In genomic region chr18:12306752-12307151, GRCh38 we compare ENCODE assay signal across 9 cellular contexts. TPM values are rescaled to one million over a fixed set of nuclear protein-coding genes. Genes with fewer than 3 reads are reported as not detected.
DNase-seq lines count a peak whose midpoint lies in the region; ATAC-seq and TF ChIP-seq lines count a peak whose summit lies in the region.
"Had no signal": no experiment of that assay in that cellular context is flagged by ENCODE, and none has a peak within 500 bp of the region (broad histone marks: within the 10 kb centered on the region; RNA-seq: fewer than 3 reads in every experiment).

No MANE protein-coding gene starts in this region.

- peaks cover 15% of the 10 kb centered on the region for H3K36me3 Mint-ChIP-seq in chondrocyte (ENCODE audit: low read depth)

- no peaks in the 10 kb centered on the region for H3K9me3 ChIP-seq in cardiac muscle cell (ENCODE audit: low read depth)
- H3K9me3 ChIP-seq in mononuclear cell (ENCODE audit: low read depth, low read length), result peaks cover under 1% of the 10 kb centered on the region
- no peaks in the 10 kb centered on the region for H3K9me3 ChIP-seq in transverse colon

- DNase-seq in cardiac muscle cell (ENCODE audit: low read depth in 1 of 2, low spot score in 1 of 2), result no peak
- DNase-seq in left ventricle myocardium superior, result no peak
- no peak for DNase-seq in chondrocyte (ENCODE audit: low spot score)
- no peak for DNase-seq in transverse colon
- no peak for DNase-seq in NCI-H524 treated with DMSO at 0.1 percent for 48 hours (lab: John Stamatoyannopoulos, UW)
- no peak for DNase-seq in mucosa of gallbladder (ENCODE audit: low spot score)

- H3K4me1 ChIP-seq in cardiac muscle cell (ENCODE audit: low read depth) (peaks cover 33% of the 10 kb centered on the region), mononuclear cell (ENCODE audit: insufficient read depth, low read length) (peaks cover 24% of the 10 kb centered on the region), transverse colon (peaks cover 0 to 39% (median 12%) of the 10 kb centered on the region in 4 donors)

- H3K27me3 ChIP-seq in cardiac muscle cell (no peaks in the 10 kb centered on the region), mononuclear cell (ENCODE audit: insufficient read depth, low read length) (peaks cover 18% of the 10 kb centered on the region), transverse colon (peaks cover 52% of the 10 kb centered on the region)

- WGBS in transverse colon (ENCODE audit: low coverage in 1 of 2), 2 donors, result 23 to 49% methylated on average over 9 of the region's 9 CpGs

- no peak for TF ChIP-seq EP300 in transverse colon (IDR thresholded peaks at IDR 0.05; ENCODE audit: low read depth)

- peaks cover 7% of the 10 kb centered on the region for H3K36me3 ChIP-seq in cardiac muscle cell
- H3K36me3 ChIP-seq in transverse colon, result peaks cover 0 to 1% (median 0%) of the 10 kb centered on the region in 4 donors

- H3K4me3 Mint-ChIP-seq in chondrocyte (ENCODE audit: unreplicated experiment), result peak overlapping the region; percentile 91

- TF ChIP-seq CTCF in cardiac muscle cell (IDR thresholded peaks at IDR 0.05; ENCODE audit: low read depth, low read length) (no peak), chondrocyte (IDR thresholded peaks at IDR 0.05) (no peak), transverse colon (IDR thresholded peaks at IDR 0.05) (no peak)

- H3K4me3 ChIP-seq in cardiac muscle cell (peak overlapping the region; percentile 70), mononuclear cell (ENCODE audit: low read length) (peak overlapping the region; percentile 29), transverse colon (peak overlapping the region in 3 of 4 donors; percentile 65 to 76 (median 74))

- in situ Hi-C loops in transverse colon (cut with MboI; ENCODE audit: low pct_ligation_motif_present in 1 of 4, low pct_unique_long_range_greater_than_20kb in 1 of 4, low sequenced_read_pairs in 3 of 4), result no loop called here

- H3K27me3 Mint-ChIP-seq in chondrocyte (ENCODE audit: low read depth), result no peaks in the 10 kb centered on the region

- peaks cover 39% of the 10 kb centered on the region for H3K4me1 Mint-ChIP-seq in chondrocyte (ENCODE audit: low read depth)

- H3K27ac ChIP-seq in cardiac muscle cell, result peak overlapping the region; percentile 13
- peak overlapping the region; percentile 93 to 99 (median 94) for H3K27ac ChIP-seq in transverse colon

- intact Hi-C loops in left ventricle myocardium superior (cut with micrococcal nuclease) (no loop called here), transverse colon (cut with DNase I; ENCODE audit: low total_unique reads) (loop anchor here (2.0 kb wide), 1 partner anchor 28 kb away; no protein-coding TSS in a partner anchor)

- H3K9me3 Mint-ChIP-seq in chondrocyte (ENCODE audit: low read depth), result peaks cover under 1% of the 10 kb centered on the region

- ATAC-seq in left ventricle myocardium superior (no peak), GM19351 (IDR thresholded peaks at IDR 0.05; ENCODE audit: unreplicated experiment) (no peak)

- no peak for TF ChIP-seq POLR2A in transverse colon (IDR thresholded peaks at IDR 0.05)

- peak overlapping the region; percentile 98 for H3K27ac Mint-ChIP-seq in chondrocyte (ENCODE audit: unreplicated experiment)

RNA-seq across cellular contexts. Expression of gene TUBB6, which starts 1.3 kb away (rescaled TPM):
- 212 and 450 TPM in 2 replicates for total RNA-seq in cardiac muscle cell
- 185 and 240 TPM in 2 replicates for polyA plus RNA-seq in cardiac muscle cell
- total RNA-seq in left ventricle myocardium superior, result 82.0 TPM
- 196 to 204 TPM (median 198 TPM) in 3 replicates for total RNA-seq in chondrocyte
- total RNA-seq in mononuclear cell, result 36.7 TPM
- 100 to 1,000 TPM in 2 of 4 donors, 10 to 100 TPM in 2; 61.0 to 164 (median 108) TPM for total RNA-seq in transverse colon
- 57.2 TPM for total RNA-seq in mucosa of gallbladder

RNA-seq across cellular contexts. Expression of gene CIDEA, which starts 52.6 kb away (rescaled TPM):
- total RNA-seq in cardiac muscle cell, result not detected in 2 replicates
- polyA plus RNA-seq in cardiac muscle cell, result not detected in 2 replicates
- total RNA-seq in left ventricle myocardium superior, result 0.52 TPM
- total RNA-seq in chondrocyte, result not detected in 3 replicates
- total RNA-seq in mononuclear cell, result not detected
- 1 to 10 TPM in 2 of 4 donors, under 1 TPM in 1, not detected in 1; 0.68 to 3.8 (median 3.7) TPM for total RNA-seq in transverse colon
- not detected for total RNA-seq in mucosa of gallbladder
- total RNA-seq: kidney had no signal
